In genomic region chr1:87154351-87154750, GRCh38 we compare ENCODE assay signal across 1 cellular context.
TF ChIP-seq lines count a peak whose summit lies in the region.

No MANE protein-coding gene starts in this region.

TF ChIP-seq in GM12878, 131 proteins besides CTCF, POLR2A, EP300 and RAD21 (continued from another document):
- TF ChIP-seq GATAD2B (conservative IDR thresholded peaks at IDR 0.05; ENCODE audit: low read depth) (peak; percentile 47), BHLHE40 (IDR thresholded peaks at IDR 0.05; ENCODE audit: borderline replicate concordance in 1 of 2, low read depth in 2 of 2, low read length in 1 of 2) (peak; percentile 8 to 69; a peak in 1 of 4 replicates), MTA2 (IDR thresholded peaks at IDR 0.05; ENCODE audit: low read depth) (peak; percentile 59; the same call in 1 of the 2 replicates), PKNOX1 (IDR thresholded peaks at IDR 0.05) (peak; percentile 32; the same call in 1 of the 2 replicates), NBN (IDR thresholded peaks at IDR 0.05) (0 out of 2 replicates have a peak, but pooled peaks have one; percentile 23), HDAC2 (IDR thresholded peaks at IDR 0.05) (no peak), CREB1 (IDR thresholded peaks at IDR 0.05; ENCODE audit: low read depth) (no peak), DPF2 (IDR thresholded peaks at IDR 0.05) (peak; percentile 29; the same call in 1 of the 2 replicates), IKZF1 (conservative IDR thresholded peaks at IDR 0.05) (peak; percentile 47)
